27 cellular contexts compared by ENCODE assay signal in the genomic region with DNA sequence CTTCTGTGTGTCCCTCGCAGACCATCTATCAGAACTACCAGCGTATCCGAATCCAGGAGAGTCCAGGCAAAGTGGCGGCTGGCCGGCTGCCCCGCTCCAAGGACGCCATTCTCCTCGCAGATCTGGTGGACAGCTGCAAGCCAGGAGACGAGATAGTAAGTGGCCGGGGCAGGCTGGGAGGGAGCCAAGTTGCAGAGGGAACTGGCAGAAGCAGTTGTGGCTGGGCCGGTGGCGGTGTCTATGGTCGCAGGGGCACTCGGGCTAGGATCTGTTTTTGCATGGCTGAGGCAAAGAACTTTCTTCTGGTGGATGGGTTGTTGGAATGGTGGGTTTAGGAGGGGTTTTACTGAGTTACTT. TPM values are rescaled to one million over a fixed set of nuclear protein-coding genes. Genes with fewer than 3 reads are reported as not detected.
DNase-seq lines count a peak whose midpoint lies in the region; ATAC-seq and TF ChIP-seq lines count a peak whose summit lies in the region.
"Had no signal": no experiment of that assay in that cellular context is flagged by ENCODE, and none has a peak within 500 bp of the region (broad histone marks: within the 10 kb centered on the region; RNA-seq: fewer than 3 reads in every experiment).

No MANE protein-coding gene starts in this region.

- H3K4me3 Mint-ChIP-seq in activated naive CD8-positive, alpha-beta T cell treated with anti-CD3 and anti-CD28 coated beads, Interleukin-2, amount 10 ng/mL, durations not matched to agents 7 days and 5 days = no peak overlapping the region
- H3K4me3 Mint-ChIP-seq in activated naive CD8-positive, alpha-beta T cell treated with anti-CD3 and anti-CD28 coated beads for 36 hours = no peak overlapping the region
- H3K4me3 Mint-ChIP-seq: brain; CD4-positive, alpha-beta T cell; HFFc6; neural progenitor cell had no signal

- H3K9me2 ChIP-seq in OCI-LY7 (ENCODE audit: insufficient read depth, low read length) = no peaks in the 10 kb centered on the region

- H3K36me3 Mint-ChIP-seq in activated naive CD8-positive, alpha-beta T cell treated with anti-CD3 and anti-CD28 coated beads, Interleukin-2, amount 10 ng/mL, durations not matched to agents 7 days and 5 days = peaks cover 33% of the 10 kb centered on the region
- H3K36me3 Mint-ChIP-seq in activated naive CD8-positive, alpha-beta T cell treated with anti-CD3 and anti-CD28 coated beads for 36 hours = peaks cover 73% of the 10 kb centered on the region

- peak overlapping the region; percentile 60 for H3K27ac Mint-ChIP-seq in activated naive CD8-positive, alpha-beta T cell treated with anti-CD3 and anti-CD28 coated beads, Interleukin-2, amount 10 ng/mL, durations not matched to agents 7 days and 5 days
- H3K27ac Mint-ChIP-seq in activated naive CD8-positive, alpha-beta T cell treated with anti-CD3 and anti-CD28 coated beads for 36 hours = no peak overlapping the region
- H3K27ac Mint-ChIP-seq: brain; CD4-positive, alpha-beta T cell; IgD-negative memory B cell; neural progenitor cell had no signal

- no peaks in the 10 kb centered on the region for H3K27me3 ChIP-seq in heart right ventricle
- no peaks in the 10 kb centered on the region for H3K27me3 ChIP-seq in osteoblast (ENCODE audit: insufficient read depth, low read length)
- H3K27me3 ChIP-seq in testis = no peaks in the 10 kb centered on the region
- H3K27me3 ChIP-seq: gastroesophageal sphincter, neural progenitor cell, sigmoid colon, uterus had no signal

- H3K4me3 ChIP-seq in heart right ventricle = no peak overlapping the region
- H3K4me3 ChIP-seq in osteoblast (ENCODE audit: insufficient read depth, low read length) = no peak overlapping the region
- H3K4me3 ChIP-seq in testis = no peak overlapping the region
- H3K4me3 ChIP-seq in OCI-LY7 (ENCODE audit: low read depth, low read length, poor library complexity, severe bottlenecking) = no peak overlapping the region
- no peak overlapping the region for H3K4me3 ChIP-seq in mucosa of descending colon
- H3K4me3 ChIP-seq: gastroesophageal sphincter, neural progenitor cell, sigmoid colon, uterus had no signal

- no peak for TF ChIP-seq POLR2A in testis (IDR thresholded peaks at IDR 0.05)

- TF ChIP-seq CTCF in heart right ventricle (IDR thresholded peaks at IDR 0.05) = no peak
- no peak for TF ChIP-seq CTCF in osteoblast (IDR thresholded peaks at IDR 0.05; ENCODE audit: extremely low read depth, low read depth, low read length)
- no peak for TF ChIP-seq CTCF in testis (IDR thresholded peaks at IDR 0.05)
- no peak for TF ChIP-seq CTCF in OCI-LY7 (conservative IDR thresholded peaks at IDR 0.05; ENCODE audit: low read length)
- TF ChIP-seq CTCF in mucosa of descending colon (IDR thresholded peaks at IDR 0.05) = no peak

- H3K79me2 ChIP-seq in osteoblast (ENCODE audit: insufficient read depth, low read length) (no peaks in the 10 kb centered on the region), OCI-LY7 (ENCODE audit: insufficient read depth, low read depth, low read length) (peaks cover 5% of the 10 kb centered on the region; the same call in 1 of the 2 replicates)

- no peaks in the 10 kb centered on the region for H3K9me3 Mint-ChIP-seq in activated naive CD8-positive, alpha-beta T cell treated with anti-CD3 and anti-CD28 coated beads, Interleukin-2, amount 10 ng/mL, durations not matched to agents 7 days and 5 days
- no peaks in the 10 kb centered on the region for H3K9me3 Mint-ChIP-seq in activated naive CD8-positive, alpha-beta T cell treated with anti-CD3 and anti-CD28 coated beads for 36 hours
- H3K9me3 Mint-ChIP-seq: brain; CD4-positive, alpha-beta T cell; HFFc6; IgD-negative memory B cell; neural progenitor cell had no signal

- H3K27me3 Mint-ChIP-seq in activated naive CD8-positive, alpha-beta T cell treated with anti-CD3 and anti-CD28 coated beads, Interleukin-2, amount 10 ng/mL, durations not matched to agents 7 days and 5 days = no peaks in the 10 kb centered on the region
- no peaks in the 10 kb centered on the region for H3K27me3 Mint-ChIP-seq in activated naive CD8-positive, alpha-beta T cell treated with anti-CD3 and anti-CD28 coated beads for 36 hours
- H3K27me3 Mint-ChIP-seq: brain; CD4-positive, alpha-beta T cell; IgD-negative memory B cell had no signal

- no peak for ATAC-seq in activated naive CD8-positive, alpha-beta T cell treated with anti-CD3 and anti-CD28 coated beads, Interleukin-2, amount 10 ng/mL, durations not matched to agents 7 days and 5 days (ENCODE audit: low read depth)
- ATAC-seq in heart right ventricle = peak; percentile 63 to 90 (median 77)
- ATAC-seq in mucosa of descending colon = no peak
- ATAC-seq: gastroesophageal sphincter had no signal

- H3K36me3 ChIP-seq in heart right ventricle (peaks cover 0 to 53% (median 3%) of the 10 kb centered on the region in 9 donors), osteoblast (ENCODE audit: insufficient read depth, low read length) (peaks cover 40% of the 10 kb centered on the region), testis (ENCODE audit: low read depth, missing control alignments) (no peaks in the 10 kb centered on the region), OCI-LY7 (ENCODE audit: insufficient read depth, low read length) (peaks cover 97% of the 10 kb centered on the region), mucosa of descending colon (ENCODE audit: low read depth) (no peaks in the 10 kb centered on the region)
- H3K36me3 ChIP-seq: neural progenitor cell, uterus had no signal

- CTCF ChIA-PET in OCI-LY7 (lab: Charles Lee; ENCODE audit: unreplicated experiment) = no interaction called here

- H3K9me3 ChIP-seq in heart right ventricle (no peaks in the 10 kb centered on the region), osteoblast (ENCODE audit: low read depth, low read length) (no peaks in the 10 kb centered on the region), testis (no peaks in the 10 kb centered on the region), OCI-LY7 (ENCODE audit: low read length) (no peaks in the 10 kb centered on the region), mucosa of descending colon (no peaks in the 10 kb centered on the region)
- H3K9me3 ChIP-seq: gastroesophageal sphincter, sigmoid colon, uterus had no signal

- POLR2A ChIA-PET in activated naive CD8-positive, alpha-beta T cell treated with anti-CD3 and anti-CD28 coated beads, Interleukin-2, amount 10 ng/mL, durations not matched to agents 7 days and 5 days (lab: Charles Lee) = interaction anchor here (0.8 kb wide), 1 partner anchor 9 kb away, joined by 3 read pairs; no protein-coding TSS in a partner anchor
- POLR2A ChIA-PET in OCI-LY7 (lab: Charles Lee) = interaction anchor here (2.2 kb wide), 1 partner anchor 9 kb away, joined by 7 read pairs; no protein-coding TSS in a partner anchor

- no TSS peak for BruUV-seq in OCI-LY7 (replicated peaks; lab: Mats Ljungman, UMichigan)

- H3K4me2 ChIP-seq in osteoblast (ENCODE audit: insufficient read depth, low read length) = no peak overlapping the region
- no peak overlapping the region for H3K4me2 ChIP-seq in OCI-LY7 (ENCODE audit: low read length)
- H3K4me2 ChIP-seq: neural progenitor cell had no signal

- peaks cover 22% of the 10 kb centered on the region for H3K4me1 Mint-ChIP-seq in activated naive CD8-positive, alpha-beta T cell treated with anti-CD3 and anti-CD28 coated beads, Interleukin-2, amount 10 ng/mL, durations not matched to agents 7 days and 5 days
- H3K4me1 Mint-ChIP-seq in activated naive CD8-positive, alpha-beta T cell treated with anti-CD3 and anti-CD28 coated beads for 36 hours = peaks cover 4% of the 10 kb centered on the region
- H3K4me1 Mint-ChIP-seq: neural progenitor cell had no signal

- no peak for DNase-seq in activated naive CD8-positive, alpha-beta T cell treated with anti-CD3 and anti-CD28 coated beads, Interleukin-2, amount 10 ng/mL, durations not matched to agents 7 days and 5 days
- no peak for DNase-seq in activated naive CD8-positive, alpha-beta T cell treated with anti-CD3 and anti-CD28 coated beads for 36 hours
- DNase-seq in heart right ventricle = peak; percentile 62 to 70
- peak; percentile 47 for DNase-seq in osteoblast (ENCODE audit: insufficient read length, low spot score, missing footprints)
- peak; percentile 78 for DNase-seq in testis
- DNase-seq in NCI-H2196 treated with DMSO at 0.1 percent for 48 hours (lab: John Stamatoyannopoulos, UW; ENCODE audit: unreplicated experiment) = no peak
- DNase-seq in OCI-LY7 (ENCODE audit: low spot score) = no peak
- DNase-seq in mucosa of descending colon = no peak
- DNase-seq: 8988T; activated CD4-positive, CD25-positive, alpha-beta regulatory T cell; activated T-cell treated with anti-CD3 and anti-CD28 coated beads, Interleukin-2, amount 50 U/mL, for 48 hours; CD4-positive, alpha-beta T cell; cerebellar nuclear complex; GOT3; HFFc6; hippocampal formation; NCI-H1092; NCI-H1694; NCI-H510A; sigmoid colon; stimulated activated naive CD4-positive, alpha-beta T cell; T-helper 1 cell; uterus had no signal

- peak overlapping the region in 6 of 10 donors; percentile 6 to 74 (median 52) for H3K27ac ChIP-seq in heart right ventricle
- H3K27ac ChIP-seq in osteoblast (ENCODE audit: low read depth, low read length) = no peak overlapping the region
- no peak overlapping the region for H3K27ac ChIP-seq in testis
- no peak overlapping the region for H3K27ac ChIP-seq in OCI-LY7 (ENCODE audit: low read depth, low read length, poor library complexity, severe bottlenecking)
- H3K27ac ChIP-seq: gastroesophageal sphincter, neural progenitor cell, sigmoid colon, uterus had no signal

- 63% methylated on average over 14 of the region's 14 CpGs for WGBS in heart right ventricle, 2 donors
- 62 to 89% methylated on average over 7 to 14 of the region's 14 CpGs for WGBS in testis, 2 donors

- H2AFZ ChIP-seq in osteoblast (ENCODE audit: low read length) = no peak overlapping the region
- H2AFZ ChIP-seq in OCI-LY7 (ENCODE audit: low read length) = no peak overlapping the region
- H2AFZ ChIP-seq: neural progenitor cell had no signal

- intact Hi-C loops in heart right ventricle (cut with DNase I) = no loop called here
- intact Hi-C loops in testis (cut with DNase I; ENCODE audit: low total_unique reads) = no loop called here
- intact Hi-C loops in OCI-LY7 (cut with micrococcal nuclease; ENCODE audit: unreplicated experiment) = no loop called here
- intact Hi-C loops in mucosa of descending colon (cut with DNase I, micrococcal nuclease) = no loop called here

- H3K4me1 ChIP-seq in heart right ventricle = peaks cover 0 to 18% (median 0%) of the 10 kb centered on the region in 9 donors
- peaks cover 5% of the 10 kb centered on the region for H3K4me1 ChIP-seq in osteoblast (ENCODE audit: insufficient read depth, low read length)
- no peaks in the 10 kb centered on the region for H3K4me1 ChIP-seq in testis
- peaks cover 4% of the 10 kb centered on the region for H3K4me1 ChIP-seq in OCI-LY7 (ENCODE audit: insufficient read depth, low read length, poor library complexity, severe bottlenecking)
- no peaks in the 10 kb centered on the region for H3K4me1 ChIP-seq in mucosa of descending colon (ENCODE audit: low read depth)
- H3K4me1 ChIP-seq: gastroesophageal sphincter, sigmoid colon, uterus had no signal

- H4K20me1 ChIP-seq in osteoblast (ENCODE audit: insufficient read depth, low read length) = no peaks in the 10 kb centered on the region
- H4K20me1 ChIP-seq in OCI-LY7 (ENCODE audit: insufficient read depth, low read length) = peaks cover 23% of the 10 kb centered on the region

RNA-seq across cellular contexts. Expression of a gene that starts 10.1 kb away (rescaled TPM):
- total RNA-seq in activated naive CD8-positive, alpha-beta T cell treated with anti-CD3 and anti-CD28 coated beads, Interleukin-2, amount 10 ng/mL, durations not matched to agents 7 days and 5 days = 100 to 1,000 TPM; 131 to 140 TPM
- total RNA-seq in activated naive CD8-positive, alpha-beta T cell treated with anti-CD3 and anti-CD28 coated beads for 36 hours = 100 to 1,000 TPM; 311 to 325 TPM
- 10 to 100 TPM in 2 of 10 donors, 1 to 10 TPM in 8; 4.1 to 10.9 (median 7.0) TPM for total RNA-seq in heart right ventricle
- polyA plus RNA-seq in heart right ventricle = 1 to 10 TPM; 1.1 to 3.6 TPM
- 14.5 and 15.3 TPM in 2 replicates for total RNA-seq in osteoblast
- 10 to 100 TPM; 40.8 to 49.3 TPM for total RNA-seq in testis
- polyA plus RNA-seq in testis (ENCODE audit: insufficient read depth, low read depth, low replicate concordance) = 32.5 TPM
- total RNA-seq in OCI-LY7 (2014; rRNA removed; shearing (Covaris generic)) = 207 and 237 TPM in 2 replicates
- 218 and 234 TPM in 2 replicates for total RNA-seq in OCI-LY7 (2022)
- total RNA-seq in mucosa of descending colon = 10 to 100 TPM in 2 of 3 donors, 1 to 10 TPM in 1; 5.2 to 23.1 (median 10.3) TPM

RNA-seq across cellular contexts. Expression of a gene that starts 17.8 kb away (rescaled TPM):
- total RNA-seq in activated naive CD8-positive, alpha-beta T cell treated with anti-CD3 and anti-CD28 coated beads, Interleukin-2, amount 10 ng/mL, durations not matched to agents 7 days and 5 days = 10 to 100 TPM; 33.6 to 33.9 TPM
- total RNA-seq in activated naive CD8-positive, alpha-beta T cell treated with anti-CD3 and anti-CD28 coated beads for 36 hours = 10 to 100 TPM; 29.4 to 32.3 TPM
- total RNA-seq in heart right ventricle (10 to 100 TPM; 11.0 to 24.2 (median 16.3) TPM), osteoblast (29.5 and 30.4 TPM in 2 replicates), testis (10 to 100 TPM; 55.7 to 59.3 TPM), OCI-LY7 (2022) (44.6 and 51.4 TPM in 2 replicates), mucosa of descending colon (10 to 100 TPM; 24.2 to 37.0 (median 29.3) TPM)
- polyA plus RNA-seq in heart right ventricle (10 to 100 TPM; 19.5 to 26.0 TPM), testis (ENCODE audit: insufficient read depth, low read depth, low replicate concordance) (32.6 TPM)
- 25.6 and 32.3 TPM in 2 replicates for total RNA-seq in OCI-LY7 (2014; rRNA removed; shearing (Covaris generic))

RNA-seq across cellular contexts. Expression of a gene that starts 20.6 kb away (rescaled TPM):
- 1 to 10 TPM; 2.2 TPM for total RNA-seq in activated naive CD8-positive, alpha-beta T cell treated with anti-CD3 and anti-CD28 coated beads, Interleukin-2, amount 10 ng/mL, durations not matched to agents 7 days and 5 days
- total RNA-seq in activated naive CD8-positive, alpha-beta T cell treated with anti-CD3 and anti-CD28 coated beads for 36 hours = 1 to 10 TPM; 1.3 to 1.7 TPM
- 1 to 10 TPM in 9 of 10 donors, under 1 TPM in 1; 0.42 to 4.0 (median 1.5) TPM for total RNA-seq in heart right ventricle
- polyA plus RNA-seq in heart right ventricle = 1 to 10 TPM in 1 of 2 donors, under 1 TPM in 1; 0.66 to 2.2 TPM
- total RNA-seq in osteoblast = 0.36 and 0.59 TPM in 2 replicates
- total RNA-seq in testis = 10 to 100 TPM; 71.9 to 88.8 TPM
- 51.3 TPM for polyA plus RNA-seq in testis (ENCODE audit: insufficient read depth, low read depth, low replicate concordance)
- 29.4 and 37.7 TPM in 2 replicates for total RNA-seq in OCI-LY7 (2014; rRNA removed; shearing (Covaris generic))
- total RNA-seq in OCI-LY7 (2022) = 15.2 and 16.1 TPM in 2 replicates
- total RNA-seq in mucosa of descending colon = 10 to 100 TPM in 2 of 3 donors, 1 to 10 TPM in 1; 5.4 to 18.5 (median 16.2) TPM

Comparison
In these comparisons a context has a peak if more than half of its experiments do, and no peak if none do; other contexts are left out.
1. ATAC-seq: peak in heart right ventricle (8 of 8); none in activated naive CD8-positive, alpha-beta T cell treated with anti-CD3 and anti-CD28 coated beads, Interleukin-2, amount 10 ng/mL, durations not matched to agents 7 days and 5 days (single experiment) and mucosa of descending colon (single experiment).
2. DNase-seq: peak in heart right ventricle (2 of 2), osteoblast (single experiment) and testis (single experiment); none in activated naive CD8-positive, alpha-beta T cell treated with anti-CD3 and anti-CD28 coated beads, Interleukin-2, amount 10 ng/mL, durations not matched to agents 7 days and 5 days (single experiment), activated naive CD8-positive, alpha-beta T cell treated with anti-CD3 and anti-CD28 coated beads for 36 hours (single experiment), NCI-H2196 treated with DMSO at 0.1 percent for 48 hours (single experiment), OCI-LY7 (single experiment) and mucosa of descending colon (0 of 3).
3. H3K27ac ChIP-seq: peak in heart right ventricle (6 of 10); none in osteoblast (single experiment), testis (0 of 2) and OCI-LY7 (single experiment).